13 cellular contexts compared by ENCODE assay signal in the genomic region with DNA sequence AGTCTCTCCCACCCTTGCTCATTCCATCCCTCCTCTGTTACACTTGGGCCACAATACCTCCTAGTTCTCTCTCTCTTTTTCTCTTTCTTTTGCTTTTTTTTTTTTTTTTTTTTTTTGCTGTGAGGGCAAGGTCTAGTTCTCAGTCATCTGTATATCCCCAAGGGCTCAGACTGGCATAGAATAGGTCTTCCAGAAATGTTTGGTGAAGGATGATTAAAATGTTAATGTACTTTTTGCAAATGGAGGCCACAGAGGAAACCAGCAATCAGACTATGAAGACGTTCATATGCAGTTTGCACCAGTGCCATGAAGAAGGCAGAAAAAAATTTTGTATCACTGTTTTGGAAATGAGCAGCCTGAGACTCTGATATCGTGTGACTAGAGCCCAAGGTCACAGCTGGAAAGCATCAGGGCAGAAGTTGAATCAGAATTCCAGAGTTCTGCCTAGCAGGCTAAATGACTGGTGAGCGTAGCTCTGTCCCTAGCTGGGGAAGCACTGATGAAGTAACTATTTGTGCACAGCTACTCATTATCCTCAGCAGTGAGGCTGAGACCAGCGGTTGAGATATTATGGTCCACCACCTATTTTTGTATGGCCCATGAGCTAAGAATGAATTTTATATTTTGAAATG.
DNase-seq lines count a peak whose midpoint lies in the region; ATAC-seq and TF ChIP-seq lines count a peak whose summit lies in the region.
"Had no signal": no experiment of that assay in that cellular context is flagged by ENCODE, and none has a peak within 500 bp of the region (broad histone marks: within the 10 kb centered on the region; RNA-seq: fewer than 3 reads in every experiment).

No MANE protein-coding gene starts in this region.

- H2AFZ ChIP-seq in neural progenitor cell (replicated peaks): no peak overlapping the region

- H3K4me3 ChIP-seq in lower lobe of right lung: no peak overlapping the region
- no peak overlapping the region for H3K4me3 ChIP-seq in upper lobe of left lung
- H3K4me3 ChIP-seq in neural progenitor cell: no peak overlapping the region
- no peak overlapping the region for H3K4me3 ChIP-seq in stomach
- H3K4me3 ChIP-seq: SJCRH30 had no signal

- DNase-seq in activated CD4-positive, alpha-beta T cell treated with anti-CD3 and anti-CD28 coated beads, Interleukin-2, amount 10 ng/mL, durations not matched to agents 7 days and 5 days: no peak
- no peak for DNase-seq in activated CD4-positive, alpha-beta T cell treated with anti-CD3 and anti-CD28 coated beads for 1 hour
- DNase-seq in central memory CD8-positive, alpha-beta T cell (ENCODE audit: low spot score in 2 of 2): no peak
- DNase-seq in lower lobe of right lung (no peak), upper lobe of left lung (no peak), neural progenitor cell (ENCODE audit: low spot score) (no peak), stomach (no peak), RPMI8226 (no peak)
- DNase-seq: 8988T; activated CD4-positive, alpha-beta T cell treated with anti-CD3 and anti-CD28 coated beads, Interleukin-2, amount 50 U/mL, for 4 hours; posterior cingulate gyrus; SJCRH30 had no signal

- peaks cover 15% of the 10 kb centered on the region for H3K36me3 ChIP-seq in lower lobe of right lung
- peaks cover 0 to 18% (median 0%) of the 10 kb centered on the region in 4 donors for H3K36me3 ChIP-seq in upper lobe of left lung
- no peaks in the 10 kb centered on the region for H3K36me3 ChIP-seq in neural progenitor cell
- H3K36me3 ChIP-seq in stomach: peaks cover 0 to 27% (median 5%) of the 10 kb centered on the region in 4 donors
- H3K36me3 ChIP-seq: SJCRH30 had no signal

- H3K27ac ChIP-seq in lower lobe of right lung: peak overlapping the region; percentile 0
- peak overlapping the region in 2 of 4 donors; percentile 38 to 46 for H3K27ac ChIP-seq in upper lobe of left lung
- no peak overlapping the region for H3K27ac ChIP-seq in neural progenitor cell
- peak overlapping the region in 2 of 5 donors; percentile 35 to 49 for H3K27ac ChIP-seq in stomach
- H3K27ac ChIP-seq: SJCRH30 had no signal

- no peaks in the 10 kb centered on the region for H3K27me3 Mint-ChIP-seq in activated CD4-positive, alpha-beta T cell treated with anti-CD3 and anti-CD28 coated beads, Interleukin-2, amount 10 ng/mL, durations not matched to agents 7 days and 5 days
- no peaks in the 10 kb centered on the region for H3K27me3 Mint-ChIP-seq in central memory CD8-positive, alpha-beta T cell
- peaks cover 2% of the 10 kb centered on the region for H3K27me3 Mint-ChIP-seq in neural progenitor cell (ENCODE audit: insufficient read depth, low read depth)
- H3K27me3 Mint-ChIP-seq: brain had no signal

- H4K20me1 ChIP-seq in neural progenitor cell (ENCODE audit: low read depth): no peaks in the 10 kb centered on the region

- H3K4me2 ChIP-seq in neural progenitor cell: no peak overlapping the region

- no peak for ATAC-seq in central memory CD8-positive, alpha-beta T cell (replicated peaks; ENCODE audit: extremely low read depth, poor library complexity, severe bottlenecking)
- peak; percentile 55 to 72 for ATAC-seq in lower lobe of right lung
- ATAC-seq in upper lobe of left lung (ENCODE audit: low FRiP score in 2 of 2): peak; percentile 55 to 85

- peaks cover 50% of the 10 kb centered on the region for H3K36me3 Mint-ChIP-seq in activated CD4-positive, alpha-beta T cell treated with anti-CD3 and anti-CD28 coated beads, Interleukin-2, amount 10 ng/mL, durations not matched to agents 7 days and 5 days (ENCODE audit: low read depth)
- peaks cover 43% of the 10 kb centered on the region for H3K36me3 Mint-ChIP-seq in central memory CD8-positive, alpha-beta T cell (ENCODE audit: insufficient read depth)
- peaks cover 6% of the 10 kb centered on the region for H3K36me3 Mint-ChIP-seq in neural progenitor cell

- peaks cover 50% of the 10 kb centered on the region for H3K4me1 Mint-ChIP-seq in activated CD4-positive, alpha-beta T cell treated with anti-CD3 and anti-CD28 coated beads, Interleukin-2, amount 10 ng/mL, durations not matched to agents 7 days and 5 days
- peaks cover 56% of the 10 kb centered on the region for H3K4me1 Mint-ChIP-seq in central memory CD8-positive, alpha-beta T cell
- peaks cover 28% of the 10 kb centered on the region for H3K4me1 Mint-ChIP-seq in neural progenitor cell

- no peak overlapping the region for H3K9ac ChIP-seq in neural progenitor cell

- H3K27ac Mint-ChIP-seq in activated CD4-positive, alpha-beta T cell treated with anti-CD3 and anti-CD28 coated beads, Interleukin-2, amount 10 ng/mL, durations not matched to agents 7 days and 5 days: peak overlapping the region; percentile 81
- H3K27ac Mint-ChIP-seq in central memory CD8-positive, alpha-beta T cell (ENCODE audit: low read depth): peak overlapping the region; percentile 97
- no peak overlapping the region for H3K27ac Mint-ChIP-seq in neural progenitor cell

- no peaks in the 10 kb centered on the region for H3F3A ChIP-seq in neural progenitor cell (ENCODE audit: low read depth)

- H3K27me3 ChIP-seq in lower lobe of right lung (ENCODE audit: low read depth): no peaks in the 10 kb centered on the region
- no peaks in the 10 kb centered on the region for H3K27me3 ChIP-seq in upper lobe of left lung
- H3K27me3 ChIP-seq in neural progenitor cell: no peaks in the 10 kb centered on the region
- H3K27me3 ChIP-seq in stomach: no peaks in the 10 kb centered on the region
- H3K27me3 ChIP-seq: SJCRH30 had no signal

- no peak for TF ChIP-seq POLR2A in upper lobe of left lung (IDR thresholded peaks at IDR 0.05)
- TF ChIP-seq POLR2A in stomach (IDR thresholded peaks at IDR 0.05): no peak

- peaks cover 5% of the 10 kb centered on the region for H3K9me3 Mint-ChIP-seq in activated CD4-positive, alpha-beta T cell treated with anti-CD3 and anti-CD28 coated beads, Interleukin-2, amount 10 ng/mL, durations not matched to agents 7 days and 5 days
- H3K9me3 Mint-ChIP-seq in central memory CD8-positive, alpha-beta T cell: no peaks in the 10 kb centered on the region
- H3K9me3 Mint-ChIP-seq in neural progenitor cell: peaks cover 3% of the 10 kb centered on the region
- H3K9me3 Mint-ChIP-seq: brain had no signal

- WGBS in upper lobe of left lung, 2 donors: 76 to 79% methylated on average over 4 of the region's 4 CpGs
- 59 to 82% (median 74%) methylated on average over 4 of the region's 4 CpGs for WGBS in stomach, 5 donors

- TF ChIP-seq EP300 in upper lobe of left lung (IDR thresholded peaks at IDR 0.05) (no peak), stomach (IDR thresholded peaks at IDR 0.05) (no peak)

- intact Hi-C loops in lower lobe of right lung (cut with DNase I) (no loop called here), stomach (cut with DNase I; ENCODE audit: low total_unique reads) (no loop called here)

- H3K9me3 ChIP-seq in lower lobe of right lung: no peaks in the 10 kb centered on the region
- no peaks in the 10 kb centered on the region for H3K9me3 ChIP-seq in upper lobe of left lung
- H3K9me3 ChIP-seq in neural progenitor cell (ENCODE audit: low read depth): no peaks in the 10 kb centered on the region
- H3K9me3 ChIP-seq in stomach: no peaks in the 10 kb centered on the region
- H3K9me3 ChIP-seq: SJCRH30 had no signal

- TF ChIP-seq CTCF in lower lobe of right lung (IDR thresholded peaks at IDR 0.05) (no peak), upper lobe of left lung (IDR thresholded peaks at IDR 0.05) (no peak), neural progenitor cell (IDR thresholded peaks at IDR 0.05) (no peak), stomach (IDR thresholded peaks at IDR 0.05) (no peak)

- CTCF ChIA-PET in activated CD4-positive, alpha-beta T cell treated with anti-CD3 and anti-CD28 coated beads, Interleukin-2, amount 10 ng/mL, durations not matched to agents 7 days and 5 days (lab: Charles Lee): interaction anchor here (0.6 to 2.0 kb wide), 5 partner anchors 9 to 53 kb away, joined by 3 to 7 read pairs (median 3); no protein-coding TSS in a partner anchor

- POLR2A ChIA-PET in activated CD4-positive, alpha-beta T cell treated with anti-CD3 and anti-CD28 coated beads, Interleukin-2, amount 10 ng/mL, durations not matched to agents 7 days and 5 days (lab: Charles Lee): interaction anchor here (0.7 to 1.0 kb wide), 3 partner anchors 10 to 198 kb away, joined by 3 read pairs; no protein-coding TSS in a partner anchor

- no peaks in the 10 kb centered on the region for H3K79me2 ChIP-seq in neural progenitor cell (ENCODE audit: low read depth)

- no peak overlapping the region for H3K4me3 Mint-ChIP-seq in activated CD4-positive, alpha-beta T cell treated with anti-CD3 and anti-CD28 coated beads, Interleukin-2, amount 10 ng/mL, durations not matched to agents 7 days and 5 days
- H3K4me3 Mint-ChIP-seq in central memory CD8-positive, alpha-beta T cell: peak overlapping the region; percentile 33
- no peak overlapping the region for H3K4me3 Mint-ChIP-seq in neural progenitor cell
- H3K4me3 Mint-ChIP-seq: brain had no signal

- H3K4me1 ChIP-seq in lower lobe of right lung (peaks cover 32% of the 10 kb centered on the region), upper lobe of left lung (peaks cover 16 to 27% (median 22%) of the 10 kb centered on the region in 4 donors), neural progenitor cell (peaks cover 5% of the 10 kb centered on the region), stomach (peaks cover 0 to 32% (median 18%) of the 10 kb centered on the region in 4 donors)
- H3K4me1 ChIP-seq: SJCRH30 had no signal
